8 cellular contexts compared by ENCODE assay signal in the genomic region with DNA sequence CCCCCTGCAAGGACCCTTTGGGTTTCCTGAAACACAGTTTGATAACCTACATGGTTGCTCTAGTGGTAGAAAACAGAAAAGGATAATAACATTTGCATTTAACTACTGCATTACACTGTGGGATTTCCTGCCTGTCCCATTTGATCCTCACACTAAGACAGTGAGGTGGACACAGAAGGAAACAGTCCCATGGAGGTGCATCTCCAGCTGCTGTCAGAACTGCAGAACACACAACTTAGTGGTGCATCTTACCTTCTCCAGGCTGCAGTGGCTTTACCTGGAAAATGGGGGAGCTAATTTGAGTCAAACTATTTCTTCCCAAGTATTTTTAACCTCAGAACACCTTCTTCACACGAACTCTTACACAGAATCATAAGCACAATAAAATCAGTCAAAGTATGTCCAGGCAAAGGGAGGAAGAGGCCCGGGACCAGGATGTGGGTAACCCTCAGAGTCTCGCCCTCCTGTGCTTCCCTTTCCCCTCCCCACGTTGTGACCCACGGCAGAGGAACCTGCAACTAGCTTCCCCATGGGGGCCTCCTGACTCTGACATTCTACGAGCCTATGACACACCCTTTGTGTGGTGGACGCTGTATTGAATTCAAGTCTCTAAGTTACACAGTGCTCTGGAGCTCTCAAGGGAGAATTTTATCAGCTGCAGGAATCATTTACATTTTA. TPM values are rescaled to one million over a fixed set of nuclear protein-coding genes. Genes with fewer than 3 reads are reported as not detected.
DNase-seq lines count a peak whose midpoint lies in the region; ATAC-seq and TF ChIP-seq lines count a peak whose summit lies in the region.

No MANE protein-coding gene starts in this region.

- no peak for TF ChIP-seq CTCF in GM12864 (IDR thresholded peaks at IDR 0.05; ENCODE audit: low read depth, low read length, missing control alignments)

- no peak overlapping the region for H3K4me3 ChIP-seq in GM12864 (ENCODE audit: low read depth, low read length)

- peak; percentile 24 for DNase-seq in GM12864 (ENCODE audit: low read depth)
- peak; percentile 61 to 81 for DNase-seq in Kasumi-1 (lab: John Stamatoyannopoulos, UW)
- DNase-seq in EL: no peak
- no peak for DNase-seq in activated effector memory CD4-positive, alpha-beta T cell treated with Interleukin-2 at 50 U/mL for 16 hours
- DNase-seq in hippocampal formation (lab: John Stamatoyannopoulos, UW): no peak
- no peak for DNase-seq in ecto neural progenitor cell (ENCODE audit: low spot score)

- ATAC-seq in GM21367 (IDR thresholded peaks at IDR 0.05; ENCODE audit: unreplicated experiment): peak; percentile 89
- ATAC-seq in esophagus mucosa: peak; percentile 25

RNA-seq across cellular contexts. Expression of gene SCRN1, which starts 33.7 kb away (rescaled TPM):
- total RNA-seq in esophagus mucosa: 20.3 TPM

Comparison
In these comparisons a context has a peak if more than half of its experiments do, and no peak if none do; other contexts are left out.
1. DNase-seq: peak in GM12864 (single experiment) and Kasumi-1 (2 of 2); none in EL (single experiment), activated effector memory CD4-positive, alpha-beta T cell treated with Interleukin-2 at 50 U/mL for 16 hours (single experiment), hippocampal formation (0 of 2) and ecto neural progenitor cell (single experiment).